ENCODE assay signal across 8 cellular contexts in the genomic region with DNA sequence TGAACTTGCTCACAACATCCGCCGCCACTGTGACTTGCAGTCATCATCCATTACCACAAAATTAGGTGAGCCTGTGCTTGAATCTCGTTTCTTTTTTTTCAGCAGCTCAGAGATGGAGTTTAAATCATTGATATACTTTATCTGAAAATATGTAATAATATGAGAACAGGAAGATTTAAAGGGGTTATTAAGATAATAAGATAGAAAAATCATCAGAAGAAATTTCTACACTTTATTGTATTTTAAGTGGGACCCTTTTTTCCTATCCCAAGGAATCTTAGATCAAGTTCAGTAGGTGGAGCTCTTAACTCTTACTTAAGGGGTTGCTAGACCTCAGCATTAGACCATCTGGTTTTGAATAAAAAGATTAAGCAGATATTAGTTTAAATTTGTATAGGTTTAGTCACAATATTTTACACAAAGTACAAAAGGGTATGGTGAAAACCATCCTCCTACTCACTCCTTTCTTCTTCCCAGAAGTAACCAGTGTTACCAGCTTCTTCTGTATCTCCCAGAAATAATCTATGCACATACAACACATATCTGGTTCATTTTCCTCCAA. TPM values are rescaled to one million over a fixed set of nuclear protein-coding genes. Genes with fewer than 3 reads are reported as not detected.
DNase-seq lines count a peak whose midpoint lies in the region; ATAC-seq, FAIRE-seq and TF ChIP-seq lines count a peak whose summit lies in the region.

No MANE protein-coding gene starts in this region.

- peak; percentile 70 for DNase-seq in DMS 273 treated with DMSO at 0.1 percent for 48 hours (lab: John Stamatoyannopoulos, UW)
- no peak for DNase-seq in OCI-LY7 (ENCODE audit: low spot score)
- DNase-seq in body of pancreas = peak in 3 of 4 donors; percentile 33 to 51 (median 43)
- DNase-seq in HepG2 (ENCODE audit: low spot score) = no peak
- DNase-seq in testis = peak; percentile 70
- DNase-seq in NCI-H2196 treated with DMSO at 0.1 percent for 48 hours (lab: John Stamatoyannopoulos, UW; ENCODE audit: unreplicated experiment) = no peak

- in situ Hi-C loops in HepG2 (cut with HindIII; ENCODE audit: extremely low pct_ligation_motif_present, low pct_unique_long_range_greater_than_20kb) = no loop called here

- BruUV-seq in OCI-LY7 (replicated peaks; lab: Mats Ljungman, UMichigan) (TSS peak; percentile 86), HepG2 (replicated peaks; lab: Mats Ljungman, UMichigan) (TSS peak; percentile 72)

- H3K9me2 ChIP-seq in OCI-LY7 (ENCODE audit: insufficient read depth, low read length) = no peaks in the 10 kb centered on the region

- H3K4me3 ChIP-seq in OCI-LY7 (ENCODE audit: low read depth, low read length, poor library complexity, severe bottlenecking) (peak overlapping the region; percentile 74), body of pancreas (peak overlapping the region; percentile 7 to 57), HepG2 (replicated peaks in 1 of 3; ENCODE audit: insufficient read depth in 1 of 3, low read depth in 2 of 3, low read length in 3 of 3) (peak overlapping the region; percentile 60 to 85 (median 81)), testis (peak overlapping the region; percentile 67 to 72)

- TF ChIP-seq POLR2A in body of pancreas (IDR thresholded peaks at IDR 0.05) = no peak
- TF ChIP-seq POLR2A in HepG2 (IDR thresholded peaks at IDR 0.05; ENCODE audit: insufficient read depth in 1 of 2, low read depth in 2 of 2, low read length in 2 of 2) = no peak
- TF ChIP-seq POLR2A in testis (IDR thresholded peaks at IDR 0.05) = no peak

- no peaks in the 10 kb centered on the region for H3K27me3 ChIP-seq in body of pancreas
- no peaks in the 10 kb centered on the region; a peak in 1 of 5 replicates for H3K27me3 ChIP-seq in HepG2 (ENCODE audit: control insufficient read depth in 1 of 2, insufficient read depth in 2 of 2, low read length in 2 of 2)
- no peaks in the 10 kb centered on the region for H3K27me3 ChIP-seq in testis

- H4K20me1 ChIP-seq in OCI-LY7 (ENCODE audit: insufficient read depth, low read length) (no peaks in the 10 kb centered on the region), HepG2 (ENCODE audit: insufficient read depth, low read length) (no peaks in the 10 kb centered on the region)

- H3K4me2 ChIP-seq in OCI-LY7 (ENCODE audit: low read length) (peak overlapping the region; percentile 92), HepG2 (ENCODE audit: low read depth, low read length) (peak overlapping the region; percentile 90)

- H3K36me3 ChIP-seq in OCI-LY7 (ENCODE audit: insufficient read depth, low read length) (peaks cover 9% of the 10 kb centered on the region), body of pancreas (replicated peaks in 1 of 2; ENCODE audit: insufficient read depth in 1 of 2, low read depth in 2 of 2) (no peaks in the 10 kb centered on the region), HepG2 (replicated peaks in 1 of 2; ENCODE audit: control insufficient read depth in 1 of 2, insufficient read depth in 2 of 2, low read length in 2 of 2) (no peaks in the 10 kb centered on the region), testis (ENCODE audit: low read depth, missing control alignments) (no peaks in the 10 kb centered on the region)

- H3K9ac ChIP-seq in HepG2 (ENCODE audit: insufficient read depth, low read depth, low read length) = peak overlapping the region; percentile 81

- no peak for TF ChIP-seq EP300 in HepG2 (IDR thresholded peaks at IDR 0.05; ENCODE audit: low read depth in 2 of 2, low read length in 2 of 2)
- no peak for TF ChIP-seq EP300 in HepG2 (CRISPR knock-in tag; IDR thresholded peaks at IDR 0.05; ENCODE audit: borderline replicate concordance)

- ATAC-seq in GM19351 (IDR thresholded peaks at IDR 0.05; ENCODE audit: unreplicated experiment) = peak; percentile 41
- ATAC-seq in HG03342 (IDR thresholded peaks at IDR 0.05; ENCODE audit: unreplicated experiment) = peak; percentile 35
- peak; percentile 10 for ATAC-seq in body of pancreas
- ATAC-seq in HepG2 = peak; percentile 12; the same call in 2 of the 3 replicates

- H3K27ac ChIP-seq in OCI-LY7 (ENCODE audit: low read depth, low read length, poor library complexity, severe bottlenecking) = peak overlapping the region; percentile 91
- H3K27ac ChIP-seq in body of pancreas = peak overlapping the region; percentile 91 to 98 (median 94)
- peak overlapping the region; percentile 83 for H3K27ac ChIP-seq in HepG2 (ENCODE audit: extremely low read length, insufficient read depth, low read length)
- peak overlapping the region; percentile 87 to 91 for H3K27ac ChIP-seq in testis

- POLR2A ChIA-PET in OCI-LY7 (lab: Charles Lee) (interaction anchor here (0.5 to 8.5 kb wide), 25 partner anchors 10 to 1485 kb away, joined by 3 to 106 read pairs (median 5); a partner anchor contains a TSS), HepG2 (lab: Yijun Ruan, JAX) (interaction anchor here (1.2 to 2.4 kb wide), 6 partner anchors 9 to 480 kb away, joined by 3 to 107 read pairs (median 9); a partner anchor contains a TSS)

- H3K79me2 ChIP-seq in OCI-LY7 (ENCODE audit: insufficient read depth, low read depth, low read length) (peaks cover 30% of the 10 kb centered on the region), HepG2 (ENCODE audit: insufficient read depth, low read length) (no peaks in the 10 kb centered on the region)

- no peak for FAIRE-seq in HepG2 (lab: Jason Lieb, UNC)

- peaks cover 20% of the 10 kb centered on the region for H3K4me1 ChIP-seq in OCI-LY7 (ENCODE audit: insufficient read depth, low read length, poor library complexity, severe bottlenecking)
- peaks cover 7% of the 10 kb centered on the region for H3K4me1 ChIP-seq in body of pancreas
- peaks cover 27% of the 10 kb centered on the region for H3K4me1 ChIP-seq in HepG2 (ENCODE audit: insufficient read depth, low read length)
- no peaks in the 10 kb centered on the region for H3K4me1 ChIP-seq in testis

- peak overlapping the region; percentile 93 for H2AFZ ChIP-seq in OCI-LY7 (ENCODE audit: low read length)
- peak overlapping the region; percentile 97 for H2AFZ ChIP-seq in HepG2 (ENCODE audit: low read length)

- CTCF ChIA-PET in OCI-LY7 (lab: Charles Lee; ENCODE audit: unreplicated experiment) = interaction anchor here (0.8 to 2.2 kb wide), 5 partner anchors 9 to 176 kb away, joined by 3 to 12 read pairs (median 10); a partner anchor contains a TSS
- CTCF ChIA-PET in HepG2 (lab: Yijun Ruan, JAX; ENCODE audit: low intra/inter-chr PET ratio, low total read pairs) = no interaction called here

- 0% methylated on average over 3 of the region's 3 CpGs for WGBS in body of pancreas, 2 donors
- 0% methylated on average over 3 of the region's 3 CpGs for WGBS in HepG2 (ENCODE audit: low lambda C conversion rate)
- 0 to 1% methylated on average over 3 of the region's 3 CpGs for WGBS in testis, 2 donors

- TF ChIP-seq CTCF in OCI-LY7 (conservative IDR thresholded peaks at IDR 0.05; ENCODE audit: low read length) = peak; percentile 88
- peak in 1 of 7 experiments; percentile 14 for TF ChIP-seq CTCF in body of pancreas (IDR thresholded peaks at IDR 0.05)
- peak; percentile 41 for TF ChIP-seq CTCF in HepG2 (CRISPR knock-in tag; IDR thresholded peaks at IDR 0.05)
- TF ChIP-seq CTCF in testis (IDR thresholded peaks at IDR 0.05) = no peak

- H3K9me3 ChIP-seq in OCI-LY7 (ENCODE audit: low read length) (no peaks in the 10 kb centered on the region), body of pancreas (no peaks in the 10 kb centered on the region), HepG2 (ENCODE audit: low read length) (no peaks in the 10 kb centered on the region), testis (no peaks in the 10 kb centered on the region)

- intact Hi-C loops in OCI-LY7 (cut with micrococcal nuclease; ENCODE audit: unreplicated experiment) (loop anchor here (1.0 to 2.0 kb wide), 2 partner anchors 33 to 175 kb away; a partner anchor contains a TSS), body of pancreas (cut with DNase I) (no loop called here), HepG2 (cut with micrococcal nuclease; ENCODE audit: unreplicated experiment) (loop anchor here (1.0 kb wide), 1 partner anchor 172 kb away; no protein-coding TSS in a partner anchor), testis (cut with DNase I; ENCODE audit: low total_unique reads) (no loop called here)

- TF ChIP-seq RAD21 in HepG2 (CRISPR knock-in tag; IDR thresholded peaks at IDR 0.05) = no peak

RNA-seq across cellular contexts. Expression of a gene that starts 9.4 kb away (rescaled TPM):
- total RNA-seq in OCI-LY7 (2014; rRNA removed; shearing (Covaris generic)) = 14.8 and 18.1 TPM in 2 replicates
- total RNA-seq in OCI-LY7 (2022) (49.0 and 52.2 TPM in 2 replicates), body of pancreas (10 to 100 TPM; 26.5 to 30.0 TPM), HepG2 (2016; rRNA removed; fragmentation: Illumina TruSeq; extraction: Trizol) (13.6 and 24.3 TPM in 2 replicates), testis (10 to 100 TPM; 18.9 to 26.7 TPM)
- 2.1 and 2.2 TPM in 2 replicates for total RNA-seq in HepG2 (2016; cell fraction: cytosol; rRNA removed; fragmentation: Illumina TruSeq; extraction: Trizol; ENCODE audit: low read depth)
- 14.1 and 25.5 TPM in 2 replicates for total RNA-seq in HepG2 (2016; cell fraction: insoluble cytoplasmic fraction; rRNA removed; fragmentation: Illumina TruSeq; extraction: Trizol)
- total RNA-seq in HepG2 (2016; cell fraction: membrane; rRNA removed; fragmentation: Illumina TruSeq; extraction: Trizol) = 5.1 and 5.6 TPM in 2 replicates
- 15.2 and 17.1 TPM in 2 replicates for total RNA-seq in HepG2 (2016; cell fraction: nucleus; rRNA removed; fragmentation: Illumina TruSeq; extraction: Trizol)
- polyA plus RNA-seq in HepG2 (2011; rRNA removed) (18.7 and 20.8 TPM in 2 replicates), testis (ENCODE audit: insufficient read depth, low read depth, low replicate concordance) (7.5 TPM)
- polyA plus RNA-seq in HepG2 (2011; cell fraction: cytosol; rRNA removed) = 14.9 and 15.1 TPM in 2 replicates
- polyA plus RNA-seq in HepG2 (2011; cell fraction: nucleus; rRNA removed) = 10.3 and 11.5 TPM in 2 replicates
- 12.9 and 15.2 TPM in 2 replicates for polyA plus RNA-seq in HepG2 (2012)
- polyA plus RNA-seq in HepG2 (2016; cell fraction: cytosol; fragmentation: Illumina TruSeq; extraction: Trizol; ENCODE audit: low read depth) = 0.77 and 0.88 TPM in 2 replicates
- polyA plus RNA-seq in HepG2 (2016; cell fraction: insoluble cytoplasmic fraction; fragmentation: Illumina TruSeq; extraction: Trizol; ENCODE audit: low read depth) = 18.7 and 19.3 TPM in 2 replicates
- polyA plus RNA-seq in HepG2 (2016; cell fraction: membrane; fragmentation: Illumina TruSeq; extraction: Trizol; ENCODE audit: low read depth) = 3.2 and 3.7 TPM in 2 replicates
- polyA plus RNA-seq in HepG2 (2016; cell fraction: nucleus; fragmentation: Illumina TruSeq; extraction: Trizol; ENCODE audit: insufficient read depth, low read depth) = 21.0 and 23.4 TPM in 2 replicates
- polyA minus RNA-seq in HepG2 (2011; rRNA and poly(A)+ RNA removed; ENCODE audit: low replicate concordance) = 42.4 and 115 TPM in 2 replicates
- 19.9 and 21.1 TPM in 2 replicates for polyA minus RNA-seq in HepG2 (2011; cell fraction: cytosol; rRNA and poly(A)+ RNA removed)
- 29.4 and 39.5 TPM in 2 replicates for polyA minus RNA-seq in HepG2 (2011; cell fraction: nucleus; rRNA and poly(A)+ RNA removed)

RNA-seq across cellular contexts. Expression of a gene that starts 32.0 kb away (rescaled TPM):
- 0.23 and 0.32 TPM in 2 replicates for total RNA-seq in OCI-LY7 (2014; rRNA removed; shearing (Covaris generic))
- total RNA-seq in OCI-LY7 (2022) (1.3 and 2.0 TPM in 2 replicates), body of pancreas (1 to 10 TPM; 2.6 to 7.3 TPM), HepG2 (2016; rRNA removed; fragmentation: Illumina TruSeq; extraction: Trizol) (0.04 TPM in 1 of 2 replicates, not detected in the other), testis (1 to 10 TPM; 7.3 to 8.7 TPM)
- not detected in 2 replicates for total RNA-seq in HepG2 (2016; cell fraction: cytosol; rRNA removed; fragmentation: Illumina TruSeq; extraction: Trizol; ENCODE audit: low read depth)
- total RNA-seq in HepG2 (2016; cell fraction: insoluble cytoplasmic fraction; rRNA removed; fragmentation: Illumina TruSeq; extraction: Trizol) = 0.04 and 0.07 TPM in 2 replicates
- 0.07 and 0.09 TPM in 2 replicates for total RNA-seq in HepG2 (2016; cell fraction: membrane; rRNA removed; fragmentation: Illumina TruSeq; extraction: Trizol)
- total RNA-seq in HepG2 (2016; cell fraction: nucleus; rRNA removed; fragmentation: Illumina TruSeq; extraction: Trizol) = not detected in 2 replicates
- polyA plus RNA-seq in HepG2 (2011; rRNA removed) (0.04 and 0.05 TPM in 2 replicates), testis (ENCODE audit: insufficient read depth, low read depth, low replicate concordance) (12.3 TPM)
- 0.01 and 0.03 TPM in 2 replicates for polyA plus RNA-seq in HepG2 (2011; cell fraction: cytosol; rRNA removed)
- 0.07 TPM in 1 of 2 replicates, not detected in the other for polyA plus RNA-seq in HepG2 (2011; cell fraction: nucleus; rRNA removed)
- not detected in 2 replicates for polyA plus RNA-seq in HepG2 (2012)
- polyA plus RNA-seq in HepG2 (2016; cell fraction: cytosol; fragmentation: Illumina TruSeq; extraction: Trizol; ENCODE audit: low read depth) = 0.05 and 0.09 TPM in 2 replicates
- 0.12 TPM in 1 of 2 replicates, not detected in the other for polyA plus RNA-seq in HepG2 (2016; cell fraction: insoluble cytoplasmic fraction; fragmentation: Illumina TruSeq; extraction: Trizol; ENCODE audit: low read depth)
- polyA plus RNA-seq in HepG2 (2016; cell fraction: membrane; fragmentation: Illumina TruSeq; extraction: Trizol; ENCODE audit: low read depth) = 0.06 TPM in 1 of 2 replicates, not detected in the other
- not detected in 2 replicates for polyA plus RNA-seq in HepG2 (2016; cell fraction: nucleus; fragmentation: Illumina TruSeq; extraction: Trizol; ENCODE audit: insufficient read depth, low read depth)
- polyA minus RNA-seq in HepG2 (2011; rRNA and poly(A)+ RNA removed; ENCODE audit: low replicate concordance) = 0.37 TPM in 1 of 2 replicates, not detected in the other
- polyA minus RNA-seq in HepG2 (2011; cell fraction: cytosol; rRNA and poly(A)+ RNA removed) = not detected in 2 replicates
- polyA minus RNA-seq in HepG2 (2011; cell fraction: nucleus; rRNA and poly(A)+ RNA removed) = not detected in 2 replicates

Comparison
In these comparisons a context has a peak if more than half of its experiments do, and no peak if none do; other contexts are left out.
1. DNase-seq: peak in DMS 273 treated with DMSO at 0.1 percent for 48 hours (single experiment), body of pancreas (3 of 4) and testis (single experiment); none in OCI-LY7 (single experiment), HepG2 (single experiment) and NCI-H2196 treated with DMSO at 0.1 percent for 48 hours (single experiment).
2. CTCF ChIP-seq: peak in OCI-LY7 (single experiment) and HepG2 (single experiment); none in testis (0 of 3).
3. intact Hi-C loops: an anchor here in OCI-LY7 (1.0 to 2.0 kb wide) and HepG2 (1.0 kb wide); none called in body of pancreas and testis.
4. Peak in every context shown above with its lines, with median percentiles within 50 percentile points of each other: ATAC-seq, H3K27ac ChIP-seq and H3K4me3 ChIP-seq.